8 cellular contexts compared by ENCODE assay signal in the genomic region with DNA sequence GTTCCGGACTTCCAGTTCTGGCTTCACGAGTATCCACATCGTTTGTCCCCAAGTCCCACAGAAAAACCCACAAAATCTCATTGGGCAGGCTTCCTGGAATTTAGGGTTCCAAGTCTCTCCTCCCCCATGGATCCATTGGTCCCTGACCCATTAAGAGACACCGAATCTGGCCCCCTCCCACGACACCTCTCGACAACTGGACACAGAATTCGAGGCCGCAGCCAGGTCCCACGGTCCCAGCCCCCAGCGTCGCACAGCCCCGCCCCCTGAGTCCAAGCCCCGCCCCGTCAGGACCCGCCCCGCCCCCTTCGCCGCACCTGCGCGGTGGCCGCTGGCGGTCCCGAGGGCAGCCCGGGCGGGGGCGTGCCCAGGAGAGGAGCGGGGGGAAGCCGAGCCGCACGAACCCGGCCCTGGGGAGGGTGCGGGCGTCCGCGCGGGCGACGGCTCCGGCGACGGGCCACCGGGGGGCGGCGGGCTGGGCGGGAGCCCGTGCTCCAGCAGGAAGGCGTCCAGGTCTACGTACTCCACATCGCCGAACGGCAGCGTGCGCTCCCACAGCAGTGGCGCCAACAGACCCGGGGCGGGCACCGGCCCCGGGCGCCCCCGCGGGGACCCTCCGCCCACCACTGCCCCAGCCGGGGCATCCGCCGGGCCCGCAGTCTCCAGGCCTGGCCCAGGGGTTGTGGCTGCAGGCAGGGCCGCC. TPM values are rescaled to one million over a fixed set of nuclear protein-coding genes. Genes with fewer than 3 reads are reported as not detected.
DNase-seq lines count a peak whose midpoint lies in the region; ATAC-seq and TF ChIP-seq lines count a peak whose summit lies in the region.

No MANE protein-coding gene starts in this region.

- H3K27me3 Mint-ChIP-seq in naive B cell, result no peaks in the 10 kb centered on the region
- no peaks in the 10 kb centered on the region for H3K27me3 Mint-ChIP-seq in stimulated activated naive CD8-positive, alpha-beta T cell treated with anti-CD3 and anti-CD28 coated beads, Interleukin-15, Interleukin-2, amounts not matched to agents 100 ng/mL and 50 ng/mL, for 24 hours

- peak overlapping the region in 5 of 6 donors; percentile 87 to 97 (median 93) for H3K27ac Mint-ChIP-seq in naive B cell
- peak overlapping the region; percentile 87 for H3K27ac Mint-ChIP-seq in stimulated activated naive CD8-positive, alpha-beta T cell treated with anti-CD3 and anti-CD28 coated beads, Interleukin-15, Interleukin-2, amounts not matched to agents 100 ng/mL and 50 ng/mL, for 24 hours

- TF ChIP-seq CTCF in A673 (conservative IDR thresholded peaks at IDR 0.05; ENCODE audit: low read depth, low read length), result no peak
- no peak for TF ChIP-seq CTCF in epithelial cell of proximal tubule (conservative IDR thresholded peaks at IDR 0.05; ENCODE audit: low read depth, low read length)

- H3K4me3 Mint-ChIP-seq in naive B cell, result peak overlapping the region; percentile 88 to 99 (median 98)
- peak overlapping the region; percentile 86 for H3K4me3 Mint-ChIP-seq in stimulated activated naive CD8-positive, alpha-beta T cell treated with anti-CD3 and anti-CD28 coated beads, Interleukin-15, Interleukin-2, amounts not matched to agents 100 ng/mL and 50 ng/mL, for 24 hours

- ATAC-seq in naive B cell (ENCODE audit: low read depth in 2 of 2), result peak in 1 of 2 donors; percentile 3

- peaks cover 0 to 7% (median 0%) of the 10 kb centered on the region in 7 donors for H3K9me3 Mint-ChIP-seq in naive B cell
- H3K9me3 Mint-ChIP-seq in stimulated activated naive CD8-positive, alpha-beta T cell treated with anti-CD3 and anti-CD28 coated beads, Interleukin-15, Interleukin-2, amounts not matched to agents 100 ng/mL and 50 ng/mL, for 24 hours, result no peaks in the 10 kb centered on the region

- peaks cover 0 to 18% of the 10 kb centered on the region in 2 donors for H3K36me3 Mint-ChIP-seq in naive B cell
- H3K36me3 Mint-ChIP-seq in stimulated activated naive CD8-positive, alpha-beta T cell treated with anti-CD3 and anti-CD28 coated beads, Interleukin-15, Interleukin-2, amounts not matched to agents 100 ng/mL and 50 ng/mL, for 24 hours (ENCODE audit: low read depth), result no peaks in the 10 kb centered on the region

- CTCF ChIA-PET in A673 (lab: Charles Lee), result no interaction called here

- BruUV-seq in A673 (replicated peaks; lab: Mats Ljungman, UMichigan), result no TSS peak

- POLR2A ChIA-PET in A673 (lab: Charles Lee; ENCODE audit: low non-redundant PET), result no interaction called here

- H3K36me3 ChIP-seq in A673 (ENCODE audit: insufficient read depth, low read length, poor library complexity, severe bottlenecking), result peaks cover 19% of the 10 kb centered on the region

- intact Hi-C loops in A673 (cut with micrococcal nuclease; ENCODE audit: unreplicated experiment), result no loop called here

- peak; percentile 69 for DNase-seq in A673 (ENCODE audit: low spot score)
- DNase-seq in NCI-H748 (lab: John Stamatoyannopoulos, UW; ENCODE audit: unreplicated experiment), result peak; percentile 86
- DNase-seq in activated T-cell treated with anti-CD3 and anti-CD28 coated beads for 1 hour (ENCODE audit: low read depth), result peak; percentile 74
- no peak for DNase-seq in epithelial cell of proximal tubule (ENCODE audit: low read depth)
- DNase-seq in naive B cell, result peak; percentile 71
- DNase-seq in kidney glomerular epithelial cell (lab: John Stamatoyannopoulos, UW), result no peak

- H3K4me1 ChIP-seq in A673 (ENCODE audit: insufficient read depth, low read length, poor library complexity, severe bottlenecking), result peaks cover 48% of the 10 kb centered on the region

- no peaks in the 10 kb centered on the region for H3K9me3 ChIP-seq in A673 (ENCODE audit: low read depth, low read length, poor library complexity, severe bottlenecking)

- peaks cover 43 to 59% (median 55%) of the 10 kb centered on the region in 3 donors for H3K4me1 Mint-ChIP-seq in naive B cell
- peaks cover 70% of the 10 kb centered on the region for H3K4me1 Mint-ChIP-seq in stimulated activated naive CD8-positive, alpha-beta T cell treated with anti-CD3 and anti-CD28 coated beads, Interleukin-15, Interleukin-2, amounts not matched to agents 100 ng/mL and 50 ng/mL, for 24 hours (ENCODE audit: low read depth)

- H3K27me3 ChIP-seq in A673 (replicated peaks; ENCODE audit: insufficient read depth, low read depth, low read length, poor library complexity), result no peaks in the 10 kb centered on the region

- TF ChIP-seq POLR2A in GM18526 (IDR thresholded peaks at IDR 0.05; ENCODE audit: extremely low read depth, insufficient read length), result peak; percentile 35

- H3K4me3 ChIP-seq in A673 (ENCODE audit: low read depth, low read length, poor library complexity, severe bottlenecking), result peak overlapping the region; percentile 67
- peak overlapping the region; percentile 79 for H3K4me3 ChIP-seq in epithelial cell of proximal tubule (ENCODE audit: low read depth, low read length)

- H3K27ac ChIP-seq in A673 (ENCODE audit: low read depth, low read length, poor library complexity, severe bottlenecking), result peak overlapping the region; percentile 91

RNA-seq across cellular contexts. Expression of gene DBP, which starts 1.8 kb away (rescaled TPM):
- total RNA-seq in A673 (2021) (14.2 and 22.1 TPM in 2 replicates), epithelial cell of proximal tubule (1.3 and 5.9 TPM in 2 replicates)
- polyA plus RNA-seq in naive B cell (ENCODE audit: low read depth in 6 of 6), result 10 to 100 TPM; 27.6 to 73.8 (median 46.4) TPM

RNA-seq across cellular contexts. Expression of gene CA11, which starts 10.6 kb away (rescaled TPM):
- total RNA-seq in A673 (2021), result 36.8 and 38.2 TPM in 2 replicates
- total RNA-seq in epithelial cell of proximal tubule, result 0.22 and 6.6 TPM in 2 replicates
- 10 to 100 TPM in 3 of 6 donors, 1 to 10 TPM in 3; 2.8 to 15.2 (median 10.6) TPM for polyA plus RNA-seq in naive B cell (ENCODE audit: low read depth in 6 of 6)

RNA-seq across cellular contexts. Expression of gene SPHK2, which starts 16.1 kb away (rescaled TPM):
- total RNA-seq in A673 (2021) (38.8 and 43.0 TPM in 2 replicates), epithelial cell of proximal tubule (13.0 and 14.5 TPM in 2 replicates)
- polyA plus RNA-seq in naive B cell (ENCODE audit: low read depth in 6 of 6), result 10 to 100 TPM in 4 of 6 donors, 1 to 10 TPM in 2; 5.6 to 16.5 (median 10.8) TPM

RNA-seq across cellular contexts. Expression of gene RPL18, which starts 16.4 kb away (rescaled TPM):
- total RNA-seq in A673 (2021) (1,417 and 1,448 TPM in 2 replicates), epithelial cell of proximal tubule (2,819 and 2,927 TPM in 2 replicates)
- polyA plus RNA-seq in naive B cell (ENCODE audit: low read depth in 6 of 6), result 1,000 to 10,000 TPM; 1,850 to 2,706 (median 2,170) TPM

RNA-seq across cellular contexts. Expression of gene FAM83E, which starts 20.5 kb away (rescaled TPM):
- 5.5 and 6.1 TPM in 2 replicates for total RNA-seq in A673 (2021)
- 0.14 and 0.40 TPM in 2 replicates for total RNA-seq in epithelial cell of proximal tubule
- polyA plus RNA-seq in naive B cell (ENCODE audit: low read depth in 6 of 6), result under 1 TPM in 1 of 6 donors, not detected in 5; 0.18 TPM

Comparison
In these comparisons a context has a peak if more than half of its experiments do, and no peak if none do; other contexts are left out.
1. DNase-seq: peak in A673 (single experiment), NCI-H748 (single experiment), activated T-cell treated with anti-CD3 and anti-CD28 coated beads for 1 hour (single experiment) and naive B cell (single experiment); none in epithelial cell of proximal tubule (single experiment) and kidney glomerular epithelial cell (single experiment).